28 cellular contexts compared by ENCODE assay signal in the genomic region with DNA sequence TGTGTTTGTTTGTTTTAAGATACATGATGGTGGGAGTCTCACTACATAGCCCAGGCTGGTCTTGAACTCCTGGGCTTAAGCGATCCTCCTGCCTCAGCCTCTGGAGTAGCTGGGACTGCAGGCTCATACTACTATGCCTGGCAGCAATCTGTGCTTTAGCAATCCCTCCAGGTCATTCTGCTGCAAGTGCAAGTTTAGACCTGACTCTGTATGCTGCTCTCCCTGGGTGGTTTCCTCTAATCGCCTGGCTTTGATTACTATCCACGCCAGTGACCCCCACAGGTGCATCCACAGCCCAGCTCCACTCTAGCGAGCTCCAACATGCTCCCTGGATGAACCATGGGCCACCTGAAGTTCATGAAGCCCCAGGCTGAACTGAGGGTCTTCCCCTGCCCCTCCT. TPM values are rescaled to one million over a fixed set of nuclear protein-coding genes. Genes with fewer than 3 reads are reported as not detected.
"Had no signal": no experiment of that assay in that cellular context is flagged by ENCODE, and none has a peak within 500 bp of the region (broad histone marks: within the 10 kb centered on the region; RNA-seq: fewer than 3 reads in every experiment).

No MANE protein-coding gene starts in this region.

- DNase-seq: activated CD4-positive, alpha-beta T cell treated with anti-CD3 and anti-CD28 coated beads for 36 hours; activated CD4-positive, alpha-beta T cell treated with anti-CD3 and anti-CD28 coated beads, Interleukin-2, amount 10 ng/mL, durations not matched to agents 7 days and 5 days; activated CD4-positive, alpha-beta T cell treated with anti-CD3 and anti-CD28 coated beads, Interleukin-2, amount 50 U/mL, for 48 hours; activated CD8-positive, alpha-beta memory T cell treated with anti-CD3 and anti-CD28 coated beads, Interleukin-2, amount 50 U/mL, for 4 hours; activated effector memory CD4-positive, alpha-beta T cell treated with Interleukin-2 at 50 U/mL for 16 hours; activated naive CD4-positive, alpha-beta T cell treated with anti-CD3 and anti-CD28 coated beads, Interleukin-2, amount 10 ng/mL, durations not matched to agents 7 days and 5 days; activated naive CD8-positive, alpha-beta T cell treated with anti-CD3 and anti-CD28 coated beads, Interleukin-2, amount 50 U/mL, for 24 hours; activated T-cell treated with anti-CD3 and anti-CD28 coated beads for 4 hours; activated T-cell treated with anti-CD3 and anti-CD28 coated beads, Interleukin-2, amount 50 U/mL, for 48 hours; anterior cingulate cortex; NCI-H1092 treated with DMSO at 0.1 percent for 48 hours; NCI-H1436; NCI-H187; NCI-H2029 treated with DMSO at 0.1 percent for 48 hours; NCI-H2107; NCI-H2171; NCI-H510A; NCI-H526; NCI-H774; Peyer's patch; Right ventricle myocardium superior; SJCRH30; T1000 had no signal

- H3K27me3 ChIP-seq: Peyer's patch had no signal

- H3K27ac ChIP-seq: cardiac muscle cell, Peyer's patch, RWPE1, SJCRH30, SK-N-MC had no signal

- H3K36me3 ChIP-seq: cardiac muscle cell, Peyer's patch, SJCRH30 had no signal

- H3K9me3 ChIP-seq: Peyer's patch, SJCRH30 had no signal

- ATAC-seq: activated CD4-positive, alpha-beta T cell treated with anti-CD3 and anti-CD28 coated beads for 36 hours; activated naive CD8-positive, alpha-beta T cell treated with anti-CD3 and anti-CD28 coated beads, Interleukin-2, amount 50 U/mL, for 24 hours; K562 had no signal

- H3K4me3 ChIP-seq: cardiac muscle cell, K562, Peyer's patch, SJCRH30, SK-N-MC had no signal

- H3K4me1 ChIP-seq: Peyer's patch, SJCRH30 had no signal

- FAIRE-seq: K562 had no signal

RNA-seq across cellular contexts. Expression of gene HEYL, which starts 47.4 kb away (rescaled TPM):
- total RNA-seq: activated CD4-positive, alpha-beta T cell treated with anti-CD3 and anti-CD28 coated beads, Interleukin-2, amount 10 ng/mL, durations not matched to agents 7 days and 5 days; T-helper 1 cell treated with Interleukin-12 subunit alpha and Interleukin-12 subunit beta and Interleukin-4 antibody, amounts not matched to agents 30 ng/mL and 1 ng/mL, for 36 hours had no signal
